Comparison of ENCODE assay signal across 12 cellular contexts in the genomic region with DNA sequence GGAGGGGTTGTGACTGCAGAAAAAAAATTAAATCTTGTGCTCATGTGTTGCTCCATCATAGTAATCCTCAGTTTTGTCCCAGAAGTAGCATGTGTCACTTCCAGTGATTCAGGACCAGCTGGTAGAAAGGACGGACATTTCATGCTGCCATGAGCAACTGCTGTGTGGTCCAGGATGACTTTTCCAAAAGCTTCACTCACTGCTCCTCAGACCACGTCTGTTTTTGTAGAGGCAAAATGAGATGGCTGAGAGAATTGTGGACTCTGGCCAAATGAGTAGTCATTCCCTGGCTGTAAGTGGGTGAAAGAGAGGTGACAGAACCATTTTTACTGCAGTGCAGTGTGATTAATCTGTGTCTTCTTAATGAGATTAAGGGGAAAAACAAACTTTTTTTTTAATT.
DNase-seq lines count a peak whose midpoint lies in the region; ATAC-seq, FAIRE-seq and TF ChIP-seq lines count a peak whose summit lies in the region.
"Had no signal": no experiment of that assay in that cellular context is flagged by ENCODE, and none has a peak within 500 bp of the region (broad histone marks: within the 10 kb centered on the region; RNA-seq: fewer than 3 reads in every experiment).

No MANE protein-coding gene starts in this region.

- H3K27me3 ChIP-seq in breast epithelium (no peaks in the 10 kb centered on the region), brain microvascular endothelial cell (replicated peaks) (no peaks in the 10 kb centered on the region), right cardiac atrium (ENCODE audit: control insufficient read depth, insufficient read depth) (no peaks in the 10 kb centered on the region), spleen (replicated peaks in 1 of 7) (no peaks in the 10 kb centered on the region)
- H3K27me3 ChIP-seq: cardiac muscle cell, upper lobe of left lung had no signal

- no peaks in the 10 kb centered on the region for H3K27me3 Mint-ChIP-seq in MCF 10A (ENCODE audit: insufficient read depth, unreplicated experiment)
- H3K27me3 Mint-ChIP-seq in type B pancreatic cell: no peaks in the 10 kb centered on the region

- no peak for TF ChIP-seq POLR2A in breast epithelium (IDR thresholded peaks at IDR 0.05)
- TF ChIP-seq POLR2A in spleen (IDR thresholded peaks at IDR 0.05): no peak

- 23% methylated on average over 2 of the region's 2 CpGs for WGBS in right cardiac atrium
- 48 to 66% (median 55%) methylated on average over 2 of the region's 2 CpGs for WGBS in spleen, 5 donors

- TF ChIP-seq CTCF in MCF 10A (IDR thresholded peaks at IDR 0.05; ENCODE audit: unreplicated experiment) (no peak), breast epithelium (IDR thresholded peaks at IDR 0.05) (no peak), brain microvascular endothelial cell (IDR thresholded peaks at IDR 0.05; ENCODE audit: low read depth, low read length, missing control alignments) (no peak), spleen (IDR thresholded peaks at IDR 0.05 in 8 of 11, conservative IDR thresholded peaks at IDR 0.05 in 3 of 11) (no peak), type B pancreatic cell (conservative IDR thresholded peaks at IDR 0.05) (no peak)

- peak overlapping the region in 1 of 3 donors; percentile 2 for H3K4me3 ChIP-seq in breast epithelium
- no peak overlapping the region for H3K4me3 ChIP-seq in brain microvascular endothelial cell (ENCODE audit: low read depth, low read length)
- H3K4me3 ChIP-seq in right cardiac atrium (ENCODE audit: low read length): no peak overlapping the region
- no peak overlapping the region for H3K4me3 ChIP-seq in spleen
- H3K4me3 ChIP-seq: cardiac muscle cell, upper lobe of left lung had no signal

- H3K4me3 Mint-ChIP-seq in MCF 10A (ENCODE audit: unreplicated experiment) (no peak overlapping the region), type B pancreatic cell (no peak overlapping the region)
- H3K4me3 Mint-ChIP-seq: nephron; T-helper 2 cell treated with Interferon-gamma antibody and Interleukin-4, amounts not matched to agents 5 μg/mL and 100 μg/mL, for 36 hours had no signal

- peak; percentile 71 to 74 for ATAC-seq in right cardiac atrium

- H3K4me1 Mint-ChIP-seq in MCF 10A (ENCODE audit: insufficient read depth, unreplicated experiment) (peaks cover 10% of the 10 kb centered on the region), type B pancreatic cell (ENCODE audit: unreplicated experiment) (no peaks in the 10 kb centered on the region)
- H3K4me1 Mint-ChIP-seq: nephron had no signal

- CTCF ChIA-PET in MCF 10A (lab: Yijun Ruan, JAX): interaction anchor here (0.6 to 0.7 kb wide), 2 partner anchors 368 to 718 kb away, joined by 3 to 6 read pairs; no protein-coding TSS in a partner anchor

- no TSS peak for BruUV-seq in MCF 10A (replicated peaks; lab: Mats Ljungman, UMichigan)

- in situ Hi-C loops in brain microvascular endothelial cell (cut with HindIII; ENCODE audit: low pct_ligation_motif_present, low sequenced_read_pairs): loop anchor here (25.0 kb wide), 1 partner anchor 239 kb away; no protein-coding TSS in a partner anchor

- H3K9me3 ChIP-seq in breast epithelium (no peaks in the 10 kb centered on the region), right cardiac atrium (ENCODE audit: control insufficient read depth, low read length) (no peaks in the 10 kb centered on the region), spleen (no peaks in the 10 kb centered on the region)
- H3K9me3 ChIP-seq: upper lobe of left lung had no signal

- H3K36me3 Mint-ChIP-seq in MCF 10A (ENCODE audit: insufficient read depth, unreplicated experiment): no peaks in the 10 kb centered on the region
- no peaks in the 10 kb centered on the region for H3K36me3 Mint-ChIP-seq in type B pancreatic cell

- H3K27ac ChIP-seq in breast epithelium (peak overlapping the region in 1 of 2 donors; percentile 20), brain microvascular endothelial cell (peak overlapping the region; percentile 9), right cardiac atrium (ENCODE audit: low read length) (no peak overlapping the region), spleen (no peak overlapping the region)
- H3K27ac ChIP-seq: cardiac muscle cell, upper lobe of left lung had no signal

- FAIRE-seq in urothelium cell line (lab: Jason Lieb, UNC): no peak

- intact Hi-C loops in MCF 10A (cut with micrococcal nuclease): no loop called here
- intact Hi-C loops in breast epithelium (cut with DNase I; ENCODE audit: low total_unique reads): no loop called here
- intact Hi-C loops in right cardiac atrium (cut with DNase I): loop anchor here in 1 of 4 donors (10.0 kb wide), 1 partner anchor 231 kb away; no protein-coding TSS in a partner anchor
- intact Hi-C loops in spleen (cut with DNase I; ENCODE audit: low total_unique reads): no loop called here

- H3K4me1 ChIP-seq in breast epithelium (no peaks in the 10 kb centered on the region), right cardiac atrium (ENCODE audit: control insufficient read depth, insufficient read depth, low read length) (no peaks in the 10 kb centered on the region), spleen (no peaks in the 10 kb centered on the region)
- H3K4me1 ChIP-seq: upper lobe of left lung had no signal

- POLR2A ChIA-PET in MCF 10A (lab: Yijun Ruan, JAX): interaction anchor here (1.1 kb wide), 1 partner anchor 9 kb away, joined by 3 read pairs; no protein-coding TSS in a partner anchor

- no peaks in the 10 kb centered on the region for H3K36me3 ChIP-seq in breast epithelium
- no peaks in the 10 kb centered on the region for H3K36me3 ChIP-seq in brain microvascular endothelial cell (replicated peaks)
- no peaks in the 10 kb centered on the region for H3K36me3 ChIP-seq in spleen
- H3K36me3 ChIP-seq: cardiac muscle cell, upper lobe of left lung had no signal

- no peaks in the 10 kb centered on the region for H3K9me3 Mint-ChIP-seq in MCF 10A (ENCODE audit: unreplicated experiment)
- H3K9me3 Mint-ChIP-seq in type B pancreatic cell: no peaks in the 10 kb centered on the region
- H3K9me3 Mint-ChIP-seq: nephron had no signal

- H3K27ac Mint-ChIP-seq in MCF 10A (ENCODE audit: low read depth, unreplicated experiment) (no peak overlapping the region), type B pancreatic cell (no peak overlapping the region)
- H3K27ac Mint-ChIP-seq: nephron; T-helper 2 cell treated with Interferon-gamma antibody and Interleukin-4, amounts not matched to agents 5 μg/mL and 100 μg/mL, for 36 hours had no signal

- DNase-seq in MCF 10A (ENCODE audit: unreplicated experiment) (peak; percentile 51), breast epithelium (ENCODE audit: low spot score in 2 of 2) (no peak), brain microvascular endothelial cell (peak; percentile 88), right cardiac atrium (peak in 1 of 3 donors; percentile 14), urothelium cell line (ENCODE audit: low spot score) (peak; percentile 7), spleen (no peak), type B pancreatic cell (ENCODE audit: extremely low spot score, unreplicated experiment) (no peak), NCI-H146 treated with DMSO at 0.1 percent for 48 hours (lab: John Stamatoyannopoulos, UW; ENCODE audit: unreplicated experiment) (no peak)
- DNase-seq: upper lobe of left lung had no signal

Comparison
In these comparisons a context has a peak if more than half of its experiments do, and no peak if none do; other contexts are left out.
1. DNase-seq: peak in MCF 10A (single experiment), brain microvascular endothelial cell (single experiment) and urothelium cell line (single experiment); none in breast epithelium (0 of 2), spleen (single experiment), type B pancreatic cell (single experiment) and NCI-H146 treated with DMSO at 0.1 percent for 48 hours (single experiment).